Comparison of ENCODE assay signal across 8 cellular contexts in genomic region chr14:77125275-77126073, GRCh38. TPM values are rescaled to one million over a fixed set of nuclear protein-coding genes. Genes with fewer than 3 reads are reported as not detected.
A peak's percentile ranks its signal among the peaks of the same experiment; 100 is the strongest.
DNase-seq lines count a peak whose midpoint lies in the region; ATAC-seq lines count a peak whose summit lies in the region.

No MANE protein-coding gene starts in this region.

- intact Hi-C loops in activated CD4-positive, alpha-beta memory T cell treated with anti-CD3 and anti-CD28 coated beads for 36 hours (cut with micrococcal nuclease): no loop called here

- no peak for ATAC-seq in stimulated activated memory B cell treated with anti-CD40 and anti-IgM and Interleukin-4, amounts not matched to agents 10 μg/mL and 1 μg/mL and 100 μg/mL, for 72 hours
- ATAC-seq in HG02973 (IDR thresholded peaks at IDR 0.05; ENCODE audit: unreplicated experiment): no peak

- peak overlapping the region; percentile 30 for H3K27ac Mint-ChIP-seq in activated CD4-positive, alpha-beta memory T cell treated with anti-CD3 and anti-CD28 coated beads for 36 hours
- H3K27ac Mint-ChIP-seq in stimulated activated memory B cell treated with anti-CD40 and anti-IgM and Interleukin-4, amounts not matched to agents 10 μg/mL and 1 μg/mL and 100 μg/mL, for 72 hours: peak overlapping the region; percentile 92

- H3K4me1 ChIP-seq in iPS-18a (ENCODE audit: control insufficient read depth, low read depth, low read length): peaks cover 26% of the 10 kb centered on the region

- H3K9ac ChIP-seq in iPS-18a (ENCODE audit: low read length): no peak overlapping the region

- H3K36me3 ChIP-seq in iPS-18a (ENCODE audit: control insufficient read depth, low read depth, low read length): no peaks in the 10 kb centered on the region

- H3K9me3 Mint-ChIP-seq in activated CD4-positive, alpha-beta memory T cell treated with anti-CD3 and anti-CD28 coated beads for 36 hours: no peaks in the 10 kb centered on the region
- no peaks in the 10 kb centered on the region for H3K9me3 Mint-ChIP-seq in stimulated activated memory B cell treated with anti-CD40 and anti-IgM and Interleukin-4, amounts not matched to agents 10 μg/mL and 1 μg/mL and 100 μg/mL, for 72 hours

- no peaks in the 10 kb centered on the region for H3K9me3 ChIP-seq in iPS-18a (ENCODE audit: control insufficient read depth, low read depth, low read length)

- no peaks in the 10 kb centered on the region for H3K36me3 Mint-ChIP-seq in activated CD4-positive, alpha-beta memory T cell treated with anti-CD3 and anti-CD28 coated beads for 36 hours
- no peaks in the 10 kb centered on the region for H3K36me3 Mint-ChIP-seq in stimulated activated memory B cell treated with anti-CD40 and anti-IgM and Interleukin-4, amounts not matched to agents 10 μg/mL and 1 μg/mL and 100 μg/mL, for 72 hours

- H3K27me3 ChIP-seq in iPS-18a (ENCODE audit: control insufficient read depth, insufficient read depth, low read length): peaks cover 9% of the 10 kb centered on the region

- POLR2A ChIA-PET in activated CD4-positive, alpha-beta memory T cell treated with anti-CD3 and anti-CD28 coated beads for 36 hours (lab: Charles Lee): interaction anchor here (3.0 kb wide), 1 partner anchor 27 kb away, joined by 10 read pairs; the partner anchor contains the start of gene CIPC

- H3K4me3 ChIP-seq in iPS-18a (ENCODE audit: low read length): peak overlapping the region; percentile 59

- peak overlapping the region; percentile 57 for H3K4me3 Mint-ChIP-seq in activated CD4-positive, alpha-beta memory T cell treated with anti-CD3 and anti-CD28 coated beads for 36 hours
- H3K4me3 Mint-ChIP-seq in stimulated activated memory B cell treated with anti-CD40 and anti-IgM and Interleukin-4, amounts not matched to agents 10 μg/mL and 1 μg/mL and 100 μg/mL, for 72 hours: peak overlapping the region; percentile 68

- CTCF ChIA-PET in activated CD4-positive, alpha-beta memory T cell treated with anti-CD3 and anti-CD28 coated beads for 36 hours (lab: Charles Lee): interaction anchor here (0.6 to 5.2 kb wide), 10 partner anchors 9 to 251 kb away, joined by 3 to 34 read pairs (median 4); partner anchors contain the start of gene CIPC

- DNase-seq in NCI-H1092 treated with DMSO at 0.1 percent for 48 hours (lab: John Stamatoyannopoulos, UW) (peak; percentile 42), NCI-H1092 (lab: John Stamatoyannopoulos, UW) (no peak), NCI-H345 (lab: John Stamatoyannopoulos, UW) (no peak), AG08396 (ENCODE audit: low spot score) (no peak)
- no peak for DNase-seq in activated CD4-positive, alpha-beta memory T cell treated with anti-CD3 and anti-CD28 coated beads for 36 hours

- no peak overlapping the region for H3K27ac ChIP-seq in iPS-18a (ENCODE audit: low read length)

- H3K27me3 Mint-ChIP-seq in activated CD4-positive, alpha-beta memory T cell treated with anti-CD3 and anti-CD28 coated beads for 36 hours: peaks cover 2% of the 10 kb centered on the region
- no peaks in the 10 kb centered on the region for H3K27me3 Mint-ChIP-seq in stimulated activated memory B cell treated with anti-CD40 and anti-IgM and Interleukin-4, amounts not matched to agents 10 μg/mL and 1 μg/mL and 100 μg/mL, for 72 hours

- peaks cover 43% of the 10 kb centered on the region for H3K4me1 Mint-ChIP-seq in activated CD4-positive, alpha-beta memory T cell treated with anti-CD3 and anti-CD28 coated beads for 36 hours (ENCODE audit: low read depth)
- H3K4me1 Mint-ChIP-seq in stimulated activated memory B cell treated with anti-CD40 and anti-IgM and Interleukin-4, amounts not matched to agents 10 μg/mL and 1 μg/mL and 100 μg/mL, for 72 hours: peaks cover 48% of the 10 kb centered on the region

RNA-seq across cellular contexts. Expression of gene ZDHHC22, which starts 16.1 kb away (rescaled TPM):
- not detected for total RNA-seq in activated CD4-positive, alpha-beta memory T cell treated with anti-CD3 and anti-CD28 coated beads for 36 hours

RNA-seq across cellular contexts. Expression of gene CIPC, which starts 27.4 kb away (rescaled TPM):
- total RNA-seq in activated CD4-positive, alpha-beta memory T cell treated with anti-CD3 and anti-CD28 coated beads for 36 hours: 1 to 10 TPM; 7.3 to 7.5 TPM

RNA-seq across cellular contexts. Expression of gene TMEM63C, which starts 56.1 kb away (rescaled TPM):
- 1 to 10 TPM in 1 of 2 experiments, under 1 TPM in 1; 0.80 to 1.7 TPM for total RNA-seq in activated CD4-positive, alpha-beta memory T cell treated with anti-CD3 and anti-CD28 coated beads for 36 hours
